29 cellular contexts compared by ENCODE assay signal in the genomic region with DNA sequence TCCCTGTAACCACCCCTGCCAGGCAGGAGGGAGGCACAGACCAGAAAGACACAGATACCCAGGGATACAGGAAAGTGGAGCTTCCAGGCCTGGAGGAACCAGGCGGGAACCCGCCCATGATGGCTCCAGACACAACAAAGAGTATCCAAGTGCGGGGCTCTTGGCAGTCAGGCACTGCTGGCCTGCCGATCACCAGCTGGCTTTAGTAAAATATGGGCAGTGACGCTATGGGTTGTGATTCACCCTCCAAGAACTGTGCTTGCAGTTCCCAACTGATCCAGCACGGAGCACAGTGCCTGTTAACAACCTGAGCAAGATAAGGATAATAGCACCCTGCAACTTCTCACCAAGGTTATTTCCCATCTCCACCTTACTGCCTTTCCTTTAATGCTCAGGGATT.
DNase-seq lines count a peak whose midpoint lies in the region; ATAC-seq, FAIRE-seq and TF ChIP-seq lines count a peak whose summit lies in the region.
"Had no signal": no experiment of that assay in that cellular context is flagged by ENCODE, and none has a peak within 500 bp of the region (broad histone marks: within the 10 kb centered on the region; RNA-seq: fewer than 3 reads in every experiment).

No MANE protein-coding gene starts in this region.

- no peak overlapping the region for H3K4me2 ChIP-seq in H9 (ENCODE audit: insufficient read depth, insufficient read length, low read length)
- no peak overlapping the region for H3K4me2 ChIP-seq in astrocyte (ENCODE audit: low read length)

- no peak overlapping the region for H2BK120ac ChIP-seq in H9 (ENCODE audit: low read depth, low read length, poor library complexity, severe bottlenecking)

- H3K36me3 ChIP-seq in astrocyte (ENCODE audit: insufficient read depth, low read length) (no peaks in the 10 kb centered on the region), small intestine (ENCODE audit: control insufficient read depth in 2 of 2, insufficient read depth in 2 of 2, low read length in 2 of 2) (no peaks in the 10 kb centered on the region)
- H3K36me3 ChIP-seq in effector memory CD4-positive, alpha-beta T cell (ENCODE audit: control insufficient read depth, insufficient read depth, low read length) = no peaks in the 10 kb centered on the region
- H3K36me3 ChIP-seq: sigmoid colon, vagina had no signal

- WGBS in H9 (ENCODE audit: extremely low coverage, insufficient read length, low lambda C conversion rate) = no CpG with 5 or more reads among the region's 6 CpGs
- 16 to 45% (median 23%) methylated on average over 6 of the region's 6 CpGs for WGBS in small intestine, 3 donors

- H3K4me3 ChIP-seq in astrocyte (ENCODE audit: insufficient read depth, low read depth, low read length) (no peak overlapping the region), small intestine (ENCODE audit: low read depth in 1 of 2, low read length in 2 of 2) (no peak overlapping the region)
- no peak overlapping the region for H3K4me3 ChIP-seq in effector memory CD4-positive, alpha-beta T cell (ENCODE audit: insufficient read depth, low read depth, low read length, poor library complexity, severe bottlenecking)
- H3K4me3 ChIP-seq: dorsolateral prefrontal cortex, sigmoid colon, vagina had no signal

- intact Hi-C loops in left cardiac atrium (cut with DNase I) = no loop called here

- H3K18ac ChIP-seq in H9 (ENCODE audit: insufficient read length, low read depth, low read length) = no peak overlapping the region

- H3K23ac ChIP-seq in H9 (ENCODE audit: insufficient read length, low read depth, low read length) = no peak overlapping the region

- H3K4ac ChIP-seq in H9 (ENCODE audit: low read depth, low read length) = no peak overlapping the region

- DNase-seq in H9 = peak; percentile 40
- peak; percentile 60 for DNase-seq in astrocyte (ENCODE audit: low read depth)
- DNase-seq in left cardiac atrium = peak; percentile 43
- peak; percentile 87 for DNase-seq in small intestine
- no peak for DNase-seq in NCI-H1417 (lab: John Stamatoyannopoulos, UW)
- no peak for DNase-seq in effector memory CD4-positive, alpha-beta T cell
- DNase-seq: activated CD8-positive, alpha-beta T cell treated with anti-CD3 and anti-CD28 coated beads for 36 hours; activated naive CD4-positive, alpha-beta T cell treated with Interleukin-2 at 50 U/mL for 16 hours; activated T-cell treated with anti-CD3 and anti-CD28 coated beads for 4 hours; amniotic stem cell; DMS 273 treated with DMSO at 0.1 percent for 48 hours; dorsolateral prefrontal cortex; GDM1; HCEC 1CT; KBM-7; left colon; NCI-H1694; NCI-H526 treated with DMSO at 0.1 percent for 48 hours; nephron progenitor cell; sigmoid colon; substantia nigra; SW 1271 had no signal

- H3K23me2 ChIP-seq in H9 (ENCODE audit: insufficient read length, low read depth, low read length, poor library complexity, severe bottlenecking) = no peaks in the 10 kb centered on the region

- TF ChIP-seq CTCF in H9 (conservative IDR thresholded peaks at IDR 0.05) (no peak), astrocyte (IDR thresholded peaks at IDR 0.05; ENCODE audit: insufficient read depth, low read depth, low read length) (peak; percentile 6)

- no peak overlapping the region for H3T11ph ChIP-seq in H9 (ENCODE audit: low read length)

- no peak overlapping the region for H3K14ac ChIP-seq in H9 (ENCODE audit: insufficient read depth, low read length)

- H2AFZ ChIP-seq in H9 (ENCODE audit: low read length) = no peak overlapping the region
- H2AFZ ChIP-seq in astrocyte (ENCODE audit: low read depth, low read length) = peak overlapping the region; percentile 41
- H2AFZ ChIP-seq: parathyroid adenoma had no signal

- no peak overlapping the region for H3K27ac Mint-ChIP-seq in H9
- H3K27ac Mint-ChIP-seq in astrocyte (ENCODE audit: unreplicated experiment) = no peak overlapping the region
- H3K27ac Mint-ChIP-seq: activated CD8-positive, alpha-beta T cell treated with anti-CD3 and anti-CD28 coated beads for 36 hours; CD14-positive monocyte; mesothelial cell of epicardium; nephron progenitor cell had no signal

- H3K9me3 ChIP-seq in H9 (ENCODE audit: control insufficient read depth, low read depth, low read length) (no peaks in the 10 kb centered on the region), astrocyte (ENCODE audit: insufficient read depth, low read depth, low read length) (no peaks in the 10 kb centered on the region), small intestine (ENCODE audit: control insufficient read depth, low read depth) (no peaks in the 10 kb centered on the region)
- no peaks in the 10 kb centered on the region for H3K9me3 ChIP-seq in effector memory CD4-positive, alpha-beta T cell (ENCODE audit: control insufficient read depth, low read length)
- H3K9me3 ChIP-seq: sigmoid colon, vagina had no signal

- no peak overlapping the region for H2BK15ac ChIP-seq in H9 (ENCODE audit: low read depth, low read length)

- H4K5ac ChIP-seq in H9 (ENCODE audit: insufficient read length, low read depth, low read length) = no peak overlapping the region

- no peak overlapping the region for H4K91ac ChIP-seq in H9 (ENCODE audit: insufficient read length, low read depth, low read length)

- H3K4me1 ChIP-seq in H9 (ENCODE audit: insufficient read depth, low read length) (no peaks in the 10 kb centered on the region), astrocyte (ENCODE audit: insufficient read depth, low read length) (no peaks in the 10 kb centered on the region), small intestine (ENCODE audit: control insufficient read depth in 2 of 2, insufficient read depth in 1 of 2, low read depth in 1 of 2, low read length in 1 of 2) (no peaks in the 10 kb centered on the region)
- no peaks in the 10 kb centered on the region for H3K4me1 ChIP-seq in effector memory CD4-positive, alpha-beta T cell (ENCODE audit: control insufficient read depth, insufficient read depth, low read length, poor library complexity, severe bottlenecking)
- H3K4me1 ChIP-seq: parathyroid adenoma, sigmoid colon, vagina had no signal

- H3K9me3 Mint-ChIP-seq in H9 (no peaks in the 10 kb centered on the region), astrocyte (ENCODE audit: unreplicated experiment) (no peaks in the 10 kb centered on the region)

- no peak overlapping the region for H3K4me3 Mint-ChIP-seq in H9
- no peak overlapping the region for H3K4me3 Mint-ChIP-seq in astrocyte (ENCODE audit: unreplicated experiment)
- H3K4me3 Mint-ChIP-seq: activated CD8-positive, alpha-beta T cell treated with anti-CD3 and anti-CD28 coated beads for 36 hours; CD14-positive monocyte; central memory CD8-positive, alpha-beta T cell; mesothelial cell of epicardium; nephron progenitor cell had no signal

- H3K79me2 ChIP-seq in H9 (ENCODE audit: insufficient read depth, low read length) = no peaks in the 10 kb centered on the region
- H3K79me2 ChIP-seq in astrocyte (ENCODE audit: insufficient read depth, low read length) = no peaks in the 10 kb centered on the region
- H3K79me2 ChIP-seq: parathyroid adenoma had no signal

- H3K36me3 Mint-ChIP-seq in H9 (ENCODE audit: insufficient read depth in 1 of 3, low read depth in 3 of 3) (no peaks in the 10 kb centered on the region; a peak in 1 of 7 replicates), astrocyte (ENCODE audit: low read depth, unreplicated experiment) (no peaks in the 10 kb centered on the region)
- H3K36me3 Mint-ChIP-seq: CD14-positive monocyte had no signal

- ATAC-seq in left cardiac atrium (peak; percentile 44 to 98), GM21526 (IDR thresholded peaks at IDR 0.05; ENCODE audit: low FRiP score, unreplicated experiment) (no peak)
- ATAC-seq: activated CD4-positive, CD25-positive, alpha-beta regulatory T cell treated with anti-CD3 and anti-CD28 coated beads, Interleukin-2, amount 50 U/mL, for 24 hours; activated CD8-positive, alpha-beta T cell treated with anti-CD3 and anti-CD28 coated beads for 36 hours; left colon had no signal

- H3K56ac ChIP-seq in H9 (ENCODE audit: insufficient read length, low read depth, low read length) = no peak overlapping the region

- H3K27me3 Mint-ChIP-seq in H9 (ENCODE audit: low read depth) (peaks cover 4% of the 10 kb centered on the region; the same call in 1 of the 2 replicates), astrocyte (ENCODE audit: low read depth, unreplicated experiment) (peaks cover 8% of the 10 kb centered on the region)
- H3K27me3 Mint-ChIP-seq: activated CD8-positive, alpha-beta T cell treated with anti-CD3 and anti-CD28 coated beads for 36 hours; central memory CD8-positive, alpha-beta T cell had no signal

- no peaks in the 10 kb centered on the region for H3K79me1 ChIP-seq in H9 (ENCODE audit: insufficient read depth, low read depth, low read length, poor library complexity, severe bottlenecking)

- no peak overlapping the region for H2AK5ac ChIP-seq in H9 (ENCODE audit: insufficient read length, low read length)

- H4K20me1 ChIP-seq in H9 (ENCODE audit: control insufficient read depth, insufficient read depth, insufficient read length) (no peaks in the 10 kb centered on the region), astrocyte (ENCODE audit: insufficient read depth, low read length) (no peaks in the 10 kb centered on the region)

- H3K9ac ChIP-seq in H9 (ENCODE audit: extremely low read depth, insufficient read length, low read length) (no peak overlapping the region), astrocyte (ENCODE audit: low read length) (no peak overlapping the region)
- H3K9ac ChIP-seq: parathyroid adenoma had no signal

- H3K27ac ChIP-seq in H9 (ENCODE audit: insufficient read length, low read depth, low read length) (no peak overlapping the region), astrocyte (ENCODE audit: low read depth, low read length) (no peak overlapping the region), small intestine (ENCODE audit: low read depth in 1 of 2, low read length in 1 of 2) (no peak overlapping the region)
- no peak overlapping the region for H3K27ac ChIP-seq in effector memory CD4-positive, alpha-beta T cell (ENCODE audit: insufficient read depth, low read length, poor library complexity, severe bottlenecking)
- H3K27ac ChIP-seq: dorsolateral prefrontal cortex, parathyroid adenoma, sigmoid colon, vagina had no signal

- no peak for FAIRE-seq in astrocyte (lab: Jason Lieb, UNC)
- FAIRE-seq in small intestine (lab: Jason Lieb, UNC) = no peak

- no peak overlapping the region for H4K8ac ChIP-seq in H9 (replicated peaks; ENCODE audit: insufficient read length, low read depth, low read length)

- H2BK5ac ChIP-seq in H9 (ENCODE audit: insufficient read length, low read length) = no peak overlapping the region

- H2BK20ac ChIP-seq in H9 (ENCODE audit: low read depth, low read length, poor library complexity, severe bottlenecking) = no peak overlapping the region

- no peaks in the 10 kb centered on the region for H3K27me3 ChIP-seq in H9 (ENCODE audit: insufficient read depth, low read length)
- H3K27me3 ChIP-seq in astrocyte (ENCODE audit: insufficient read depth, low read length) = no peaks in the 10 kb centered on the region
- H3K27me3 ChIP-seq in small intestine (ENCODE audit: control insufficient read depth in 2 of 2, insufficient read depth in 2 of 2, low read length in 2 of 2) = no peaks in the 10 kb centered on the region
- no peaks in the 10 kb centered on the region for H3K27me3 ChIP-seq in effector memory CD4-positive, alpha-beta T cell (replicated peaks; ENCODE audit: control insufficient read depth, insufficient read depth, low read length, poor library complexity, severe bottlenecking)
- H3K27me3 ChIP-seq: sigmoid colon, vagina had no signal

- no peak overlapping the region for H2BK12ac ChIP-seq in H9 (ENCODE audit: insufficient read length, low read depth, low read length)

- H3K4me1 Mint-ChIP-seq in H9 = no peaks in the 10 kb centered on the region
- H3K4me1 Mint-ChIP-seq in astrocyte (ENCODE audit: low read depth, unreplicated experiment) = no peaks in the 10 kb centered on the region
- H3K4me1 Mint-ChIP-seq: CD14-positive monocyte; central memory CD8-positive, alpha-beta T cell; nephron progenitor cell had no signal

Comparison
In these comparisons a context has a peak if more than half of its experiments do, and no peak if none do; other contexts are left out.
1. DNase-seq: peak in H9 (single experiment), astrocyte (single experiment), left cardiac atrium (single experiment) and small intestine (single experiment); none in NCI-H1417 (0 of 3) and effector memory CD4-positive, alpha-beta T cell (0 of 3).